In genomic region chr16:76293980-76294690, GRCh38 we compare ENCODE assay signal across 20 cellular contexts. TPM values are rescaled to one million over a fixed set of nuclear protein-coding genes. Genes with fewer than 3 reads are reported as not detected.
"Had no signal": no experiment of that assay in that cellular context is flagged by ENCODE, and none has a peak within 500 bp of the region (broad histone marks: within the 10 kb centered on the region; RNA-seq: fewer than 3 reads in every experiment).

No MANE protein-coding gene starts in this region.

- H3K4me1 ChIP-seq: adrenal gland, gastroesophageal sphincter, heart left ventricle, pancreas, spleen, upper lobe of left lung had no signal

- H3K4me1 Mint-ChIP-seq: activated naive CD4-positive, alpha-beta T cell treated with anti-CD3 and anti-CD28 coated beads, Interleukin-2, amount 50 U/mL, for 24 hours; endodermal cell; immature natural killer cell; memory B cell; naive thymus-derived CD8-positive, alpha-beta T cell; stimulated activated memory B cell treated with anti-CD40 and anti-IgM and Interleukin-4, amounts not matched to agents 10 μg/mL and 1 μg/mL and 100 μg/mL, for 72 hours had no signal

- H3K4me3 ChIP-seq: adrenal gland, gastroesophageal sphincter, heart left ventricle, mucosa of descending colon, pancreas, spleen, thoracic aorta, upper lobe of left lung had no signal

- DNase-seq: activated CD4-positive, alpha-beta T cell treated with anti-CD3 and anti-CD28 coated beads, Interleukin-2, amount 50 U/mL, for 4 hours; activated gamma-delta T cell; adrenal gland; endodermal cell; heart left ventricle; immature natural killer cell; mucosa of descending colon; naive thymus-derived CD8-positive, alpha-beta T cell; pancreas; spleen; stimulated activated CD4-positive, alpha-beta T cell treated with anti-CD3 and anti-CD28 coated beads, Interleukin-4, amount 100 ng/mL, for 4 hours; upper lobe of left lung had no signal

- H3K27me3 Mint-ChIP-seq: activated naive CD4-positive, alpha-beta T cell treated with anti-CD3 and anti-CD28 coated beads, Interleukin-2, amount 50 U/mL, for 24 hours; stimulated activated memory B cell treated with anti-CD40 and anti-IgM and Interleukin-4, amounts not matched to agents 10 μg/mL and 1 μg/mL and 100 μg/mL, for 72 hours had no signal

- H3K36me3 ChIP-seq: adrenal gland, gastroesophageal sphincter, heart left ventricle, pancreas, spleen, thoracic aorta, upper lobe of left lung had no signal

- H3K27me3 ChIP-seq: adrenal gland, gastroesophageal sphincter, heart left ventricle, pancreas, spleen, upper lobe of left lung had no signal

- H3K9me3 Mint-ChIP-seq: endodermal cell; stimulated activated memory B cell treated with anti-CD40 and anti-IgM and Interleukin-4, amounts not matched to agents 10 μg/mL and 1 μg/mL and 100 μg/mL, for 72 hours had no signal

- H3K27ac ChIP-seq: adrenal gland, gastroesophageal sphincter, heart left ventricle, pancreas, spleen, thoracic aorta, upper lobe of left lung had no signal

- H3K9me3 ChIP-seq: adrenal gland, gastroesophageal sphincter, heart left ventricle, mucosa of descending colon, pancreas, spleen, thoracic aorta, upper lobe of left lung had no signal

- H3K27ac Mint-ChIP-seq: activated naive CD4-positive, alpha-beta T cell treated with anti-CD3 and anti-CD28 coated beads, Interleukin-2, amount 50 U/mL, for 24 hours; endodermal cell; immature natural killer cell; memory B cell; naive thymus-derived CD8-positive, alpha-beta T cell; stimulated activated memory B cell treated with anti-CD40 and anti-IgM and Interleukin-4, amounts not matched to agents 10 μg/mL and 1 μg/mL and 100 μg/mL, for 72 hours; T-helper 2 cell treated with Interferon-gamma antibody and Interleukin-4, amounts not matched to agents 5 μg/mL and 100 μg/mL, for 36 hours had no signal

- H3K4me3 Mint-ChIP-seq: activated naive CD4-positive, alpha-beta T cell treated with anti-CD3 and anti-CD28 coated beads, Interleukin-2, amount 50 U/mL, for 24 hours; endodermal cell; immature natural killer cell; memory B cell; naive thymus-derived CD8-positive, alpha-beta T cell; stimulated activated memory B cell treated with anti-CD40 and anti-IgM and Interleukin-4, amounts not matched to agents 10 μg/mL and 1 μg/mL and 100 μg/mL, for 72 hours; T-helper 2 cell treated with Interferon-gamma antibody and Interleukin-4, amounts not matched to agents 5 μg/mL and 100 μg/mL, for 36 hours had no signal

- H3K36me3 Mint-ChIP-seq: immature natural killer cell; memory B cell; naive thymus-derived CD8-positive, alpha-beta T cell; stimulated activated memory B cell treated with anti-CD40 and anti-IgM and Interleukin-4, amounts not matched to agents 10 μg/mL and 1 μg/mL and 100 μg/mL, for 72 hours had no signal

RNA-seq across cellular contexts. Expression of gene CNTNAP4, which starts 16.9 kb away (rescaled TPM):
- total RNA-seq: cardiac septum; epithelial cell of proximal tubule; heart left ventricle; naive thymus-derived CD8-positive, alpha-beta T cell; pancreas; thoracic aorta; upper lobe of left lung had no signal
